In the genomic region with DNA sequence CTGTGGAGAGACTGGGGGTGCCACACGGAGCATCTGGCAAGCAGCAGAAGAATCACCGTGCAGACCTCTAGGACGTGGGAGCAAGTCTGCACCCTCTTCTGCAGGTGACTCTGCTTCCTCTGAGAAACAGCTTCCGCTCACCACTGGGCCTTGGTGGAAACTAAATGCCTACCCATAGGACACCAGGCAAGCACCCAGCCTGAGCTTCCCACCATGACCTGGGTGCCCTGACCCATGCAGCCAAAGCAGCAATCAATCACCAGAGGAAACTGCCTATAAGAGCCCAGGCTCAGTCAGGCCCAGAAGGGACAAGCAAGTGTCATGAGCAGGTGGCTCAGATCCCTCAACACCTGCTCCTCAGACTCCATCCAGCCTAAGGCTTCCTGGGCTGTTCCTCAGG, we compare ENCODE assay signal across 22 cellular contexts.
DNase-seq lines count a peak whose midpoint lies in the region; TF ChIP-seq lines count a peak whose summit lies in the region.
"Had no signal": no experiment of that assay in that cellular context is flagged by ENCODE, and none has a peak within 500 bp of the region (broad histone marks: within the 10 kb centered on the region; RNA-seq: fewer than 3 reads in every experiment).

No MANE protein-coding gene starts in this region.

- H2BK120ac ChIP-seq in neuronal stem cell (ENCODE audit: low read depth, low read length): no peak overlapping the region

- no peak for TF ChIP-seq CTCF in OCI-LY1 (IDR thresholded peaks at IDR 0.05; ENCODE audit: low read length)
- TF ChIP-seq CTCF in osteoblast (IDR thresholded peaks at IDR 0.05; ENCODE audit: extremely low read depth, low read depth, low read length): no peak
- TF ChIP-seq CTCF in endothelial cell (IDR thresholded peaks at IDR 0.05; ENCODE audit: unreplicated experiment): no peak

- peak overlapping the region; percentile 20 for H2AK5ac ChIP-seq in neuronal stem cell (ENCODE audit: low read depth, low read length)

- H3K4me1 ChIP-seq in OCI-LY1 (ENCODE audit: insufficient read depth, low read length, severe bottlenecking) (peaks cover 92% of the 10 kb centered on the region), neuronal stem cell (ENCODE audit: control insufficient read depth in 2 of 2, insufficient read depth in 1 of 2, low read depth in 1 of 2, low read length in 2 of 2) (peaks cover 0 to 2% of the 10 kb centered on the region in 2 donors), osteoblast (ENCODE audit: insufficient read depth, low read length) (no peaks in the 10 kb centered on the region)

- no CpG with 5 or more reads among the region's 4 CpGs for WGBS in neuronal stem cell (ENCODE audit: extremely low coverage in 2 of 2, insufficient read length in 2 of 2, insufficient replicate concordance in 1 of 2), 2 donors

- H3K4me2 ChIP-seq in OCI-LY1 (ENCODE audit: low read length) (peak overlapping the region; percentile 13; the same call in 1 of the 2 replicates), neuronal stem cell (ENCODE audit: insufficient read depth, low read length, poor library complexity, severe bottlenecking) (no peak overlapping the region), osteoblast (ENCODE audit: insufficient read depth, low read length) (no peak overlapping the region)

- H3K36me3 ChIP-seq in OCI-LY1 (ENCODE audit: insufficient read depth, low read length) (no peaks in the 10 kb centered on the region), neuronal stem cell (replicated peaks in 1 of 2; ENCODE audit: control insufficient read depth in 2 of 2, insufficient read depth in 2 of 2, low read length in 2 of 2) (no peaks in the 10 kb centered on the region), osteoblast (ENCODE audit: insufficient read depth, low read length) (no peaks in the 10 kb centered on the region)

- no peak overlapping the region for H2BK5ac ChIP-seq in neuronal stem cell (ENCODE audit: low read length)

- H3K27ac ChIP-seq in OCI-LY1 (ENCODE audit: low read depth, low read length, poor library complexity, severe bottlenecking) (peak overlapping the region; percentile 99), neuronal stem cell (replicated peaks; ENCODE audit: low read length) (no peak overlapping the region), osteoblast (ENCODE audit: low read depth, low read length) (no peak overlapping the region)
- H3K27ac ChIP-seq: 22Rv1 had no signal

- H3K27ac Mint-ChIP-seq in dendritic cell treated with granulocyte-macrophage colony-stimulating factor and Interleukin-4, amounts not matched to agents 40 ng/mL and 50 ng/mL, for 4 days: peak overlapping the region; percentile 67
- no peak overlapping the region for H3K27ac Mint-ChIP-seq in endothelial cell (ENCODE audit: unreplicated experiment)

- no peak overlapping the region for H3K4me3 ChIP-seq in OCI-LY1 (ENCODE audit: low read depth, low read length, poor library complexity, severe bottlenecking)
- H3K4me3 ChIP-seq in neuronal stem cell (ENCODE audit: low read length in 2 of 2): no peak overlapping the region
- H3K4me3 ChIP-seq in osteoblast (ENCODE audit: insufficient read depth, low read length): no peak overlapping the region

- no peak overlapping the region for H2BK12ac ChIP-seq in neuronal stem cell (ENCODE audit: low read length)

- H4K91ac ChIP-seq in neuronal stem cell (ENCODE audit: low read depth, low read length, poor library complexity): no peak overlapping the region

- peak; percentile 39 for DNase-seq in activated effector memory CD4-positive, alpha-beta T cell treated with anti-CD3 and anti-CD28 coated beads, Interleukin-2, amount 50 U/mL, for 16 hours
- DNase-seq in activated effector memory CD4-positive, alpha-beta T cell treated with Interleukin-2 at 50 U/mL for 16 hours: no peak
- DNase-seq in neuronal stem cell (ENCODE audit: low spot score): no peak
- DNase-seq in osteoblast (ENCODE audit: insufficient read length, low spot score, missing footprints): no peak
- DNase-seq in endothelial cell (ENCODE audit: low spot score): no peak
- DNase-seq in posterior cingulate gyrus: no peak
- DNase-seq: AML-193, EL, GF-D8, KBM-7, NCI-H1105, NCI-H146, NCI-H2029, NCI-H2227 treated with DMSO at 0.1 percent for 48 hours, NCI-H510A, NCI-H748 treated with DMSO at 0.1 percent for 48 hours, OCI-M1, Right ventricle myocardium superior had no signal

- H3K9me2 ChIP-seq in OCI-LY1 (ENCODE audit: low read depth, low read length): no peaks in the 10 kb centered on the region

- peak overlapping the region; percentile 52 for H3K9ac ChIP-seq in OCI-LY1 (ENCODE audit: low read length)
- no peak overlapping the region for H3K9ac ChIP-seq in neuronal stem cell (ENCODE audit: low read depth, low read length, poor library complexity)

- H3K27me3 ChIP-seq in OCI-LY1 (ENCODE audit: insufficient read depth, low read length): no peaks in the 10 kb centered on the region
- peaks cover 0 to 9% (median 3%) of the 10 kb centered on the region in 3 experiments for H3K27me3 ChIP-seq in neuronal stem cell (ENCODE audit: control insufficient read depth in 3 of 3, insufficient read depth in 3 of 3, low read depth in 1 of 3, low read length in 3 of 3)
- H3K27me3 ChIP-seq in osteoblast (ENCODE audit: insufficient read depth, low read length): peaks cover 19% of the 10 kb centered on the region

- no peaks in the 10 kb centered on the region for H3K79me1 ChIP-seq in neuronal stem cell (ENCODE audit: low read depth, low read length)

- no peak overlapping the region for H3K4ac ChIP-seq in neuronal stem cell (ENCODE audit: low read length)

- peak overlapping the region; percentile 28 for H2BK15ac ChIP-seq in neuronal stem cell (ENCODE audit: low read length)

- H3K36me3 Mint-ChIP-seq in dendritic cell treated with granulocyte-macrophage colony-stimulating factor and Interleukin-4, amounts not matched to agents 40 ng/mL and 50 ng/mL, for 4 days (ENCODE audit: low read depth): no peaks in the 10 kb centered on the region
- H3K36me3 Mint-ChIP-seq in endothelial cell (ENCODE audit: low read depth, unreplicated experiment): no peaks in the 10 kb centered on the region
- H3K36me3 Mint-ChIP-seq: CD14-positive monocyte had no signal

- no peak overlapping the region for H2AFZ ChIP-seq in OCI-LY1 (ENCODE audit: low read length)
- no peak overlapping the region for H2AFZ ChIP-seq in neuronal stem cell (ENCODE audit: low read length)
- no peak overlapping the region for H2AFZ ChIP-seq in osteoblast (ENCODE audit: low read length)

- no peak overlapping the region for H3K23ac ChIP-seq in neuronal stem cell (ENCODE audit: low read depth, low read length, poor library complexity)

- peaks cover 89% of the 10 kb centered on the region for H3K4me1 Mint-ChIP-seq in dendritic cell treated with granulocyte-macrophage colony-stimulating factor and Interleukin-4, amounts not matched to agents 40 ng/mL and 50 ng/mL, for 4 days (ENCODE audit: low read depth)
- H3K4me1 Mint-ChIP-seq in endothelial cell (ENCODE audit: unreplicated experiment): no peaks in the 10 kb centered on the region

- H3K14ac ChIP-seq in neuronal stem cell (ENCODE audit: low read length): no peak overlapping the region

- H3K27me3 Mint-ChIP-seq in dendritic cell treated with granulocyte-macrophage colony-stimulating factor and Interleukin-4, amounts not matched to agents 40 ng/mL and 50 ng/mL, for 4 days: peaks cover 2% of the 10 kb centered on the region
- peaks cover 2% of the 10 kb centered on the region for H3K27me3 Mint-ChIP-seq in endothelial cell (ENCODE audit: unreplicated experiment)

- intact Hi-C loops in dendritic cell treated with granulocyte-macrophage colony-stimulating factor and Interleukin-4, amounts not matched to agents 40 ng/mL and 50 ng/mL, for 4 days (cut with micrococcal nuclease): no loop called here
- intact Hi-C loops in posterior cingulate gyrus (cut with DNase I): loop anchor here (10.0 kb wide), 1 partner anchor 94 kb away; no protein-coding TSS in a partner anchor

- no peak overlapping the region for H4K8ac ChIP-seq in neuronal stem cell (ENCODE audit: low read depth, low read length)

- H3F3A ChIP-seq in OCI-LY1 (ENCODE audit: insufficient read depth, low read length): peaks cover 5% of the 10 kb centered on the region; the same call in 1 of the 2 replicates

- H3K9me3 ChIP-seq in OCI-LY1 (ENCODE audit: low read length) (no peaks in the 10 kb centered on the region), neuronal stem cell (replicated peaks in 1 of 2; ENCODE audit: control insufficient read depth in 2 of 2, insufficient read depth in 1 of 2, low read depth in 1 of 2, low read length in 2 of 2) (peaks cover 0 to 5% of the 10 kb centered on the region in 2 donors), osteoblast (ENCODE audit: low read depth, low read length) (no peaks in the 10 kb centered on the region)

- H3K4me3 Mint-ChIP-seq in dendritic cell treated with granulocyte-macrophage colony-stimulating factor and Interleukin-4, amounts not matched to agents 40 ng/mL and 50 ng/mL, for 4 days: no peak overlapping the region
- no peak overlapping the region for H3K4me3 Mint-ChIP-seq in endothelial cell (ENCODE audit: unreplicated experiment)
- H3K4me3 Mint-ChIP-seq: CD14-positive monocyte had no signal

- H3K79me2 ChIP-seq in OCI-LY1 (ENCODE audit: insufficient read depth, low read length): no peaks in the 10 kb centered on the region
- no peaks in the 10 kb centered on the region for H3K79me2 ChIP-seq in osteoblast (ENCODE audit: insufficient read depth, low read length)

- peak overlapping the region; percentile 25 for H3K18ac ChIP-seq in neuronal stem cell (ENCODE audit: low read length)

- H4K20me1 ChIP-seq in OCI-LY1 (ENCODE audit: insufficient read depth, low read length) (no peaks in the 10 kb centered on the region), osteoblast (ENCODE audit: insufficient read depth, low read length) (no peaks in the 10 kb centered on the region)

- H3K9me3 Mint-ChIP-seq in dendritic cell treated with granulocyte-macrophage colony-stimulating factor and Interleukin-4, amounts not matched to agents 40 ng/mL and 50 ng/mL, for 4 days: no peaks in the 10 kb centered on the region
- no peaks in the 10 kb centered on the region for H3K9me3 Mint-ChIP-seq in endothelial cell (ENCODE audit: unreplicated experiment)
